In genomic region chr10:69057951-69058297, GRCh38 we compare ENCODE assay signal across 8 cellular contexts. TPM values are rescaled to one million over a fixed set of nuclear protein-coding genes. Genes with fewer than 3 reads are reported as not detected.
DNase-seq lines count a peak whose midpoint lies in the region; ATAC-seq and TF ChIP-seq lines count a peak whose summit lies in the region.

No MANE protein-coding gene starts in this region.

- no peak overlapping the region for H3K4me3 Mint-ChIP-seq in CD4-positive, alpha-beta T cell
- peak overlapping the region; percentile 88 for H3K4me3 Mint-ChIP-seq in natural killer cell treated with Interleukin-12 subunit alpha and Interleukin-12 subunit beta and Interleukin-15 and Interleukin-18, amount 100 ng/mL, for 72 hours

- peaks cover 62% of the 10 kb centered on the region for H3K4me1 Mint-ChIP-seq in CD4-positive, alpha-beta T cell (ENCODE audit: low read depth)
- H3K4me1 Mint-ChIP-seq in natural killer cell treated with Interleukin-12 subunit alpha and Interleukin-12 subunit beta and Interleukin-15 and Interleukin-18, amount 100 ng/mL, for 72 hours (ENCODE audit: low read depth in 2 of 2), result peaks cover 50 to 55% of the 10 kb centered on the region in 2 donors

- no peaks in the 10 kb centered on the region for H3F3A ChIP-seq in MM.1S (ENCODE audit: insufficient read depth, low read length)

- no peak overlapping the region for H3K4me2 ChIP-seq in MM.1S (ENCODE audit: low read depth, low read length)

- H3K9me3 ChIP-seq in CD4-positive, alpha-beta T cell (ENCODE audit: control insufficient read depth, low read length), result no peaks in the 10 kb centered on the region
- no peaks in the 10 kb centered on the region for H3K9me3 ChIP-seq in MM.1S (replicated peaks; ENCODE audit: insufficient read depth, low read length)

- H3K27ac Mint-ChIP-seq in CD4-positive, alpha-beta T cell, result peak overlapping the region; percentile 78
- peak overlapping the region; percentile 87 to 97 for H3K27ac Mint-ChIP-seq in natural killer cell treated with Interleukin-12 subunit alpha and Interleukin-12 subunit beta and Interleukin-15 and Interleukin-18, amount 100 ng/mL, for 72 hours

- H3K9me3 Mint-ChIP-seq in CD4-positive, alpha-beta T cell, result no peaks in the 10 kb centered on the region
- no peaks in the 10 kb centered on the region for H3K9me3 Mint-ChIP-seq in natural killer cell treated with Interleukin-12 subunit alpha and Interleukin-12 subunit beta and Interleukin-15 and Interleukin-18, amount 100 ng/mL, for 72 hours

- intact Hi-C loops in CD4-positive, alpha-beta T cell (cut with DNase I, micrococcal nuclease), result no loop called here
- intact Hi-C loops in dorsolateral prefrontal cortex (cut with DNase I), result no loop called here

- no peaks in the 10 kb centered on the region for H3K36me3 Mint-ChIP-seq in CD4-positive, alpha-beta T cell (ENCODE audit: low read depth)
- H3K36me3 Mint-ChIP-seq in natural killer cell treated with Interleukin-12 subunit alpha and Interleukin-12 subunit beta and Interleukin-15 and Interleukin-18, amount 100 ng/mL, for 72 hours, result no peaks in the 10 kb centered on the region

- CTCF ChIA-PET in CD4-positive, alpha-beta T cell (lab: Charles Lee), result no interaction called here

- POLR2A ChIA-PET in CD4-positive, alpha-beta T cell (lab: Charles Lee), result no interaction called here

- H3K4me3 ChIP-seq in MM.1S (ENCODE audit: low read length) (no peak overlapping the region), dorsolateral prefrontal cortex (peak overlapping the region in 20 of 59 donors; percentile 1 to 41 (median 14))

- no peaks in the 10 kb centered on the region for H3K27me3 ChIP-seq in CD4-positive, alpha-beta T cell (ENCODE audit: control insufficient read depth, insufficient read depth, low read length)
- H3K27me3 ChIP-seq in MM.1S (replicated peaks; ENCODE audit: insufficient read depth, low read length) (no peaks in the 10 kb centered on the region), dorsolateral prefrontal cortex (peaks cover 0 to 3% (median 0%) of the 10 kb centered on the region in 45 donors)

- H3K4me1 ChIP-seq in MM.1S (ENCODE audit: low read length), result no peaks in the 10 kb centered on the region

- no peak for ATAC-seq in CD4-positive, alpha-beta T cell (ENCODE audit: poor library complexity)
- ATAC-seq in natural killer cell treated with Interleukin-12 subunit alpha and Interleukin-12 subunit beta and Interleukin-15 and Interleukin-18, amount 100 ng/mL, for 72 hours, result no peak
- ATAC-seq in HG02981 (IDR thresholded peaks at IDR 0.05; ENCODE audit: unreplicated experiment), result no peak
- ATAC-seq in HG03025 (IDR thresholded peaks at IDR 0.05; ENCODE audit: low FRiP score, unreplicated experiment), result no peak
- no peak for ATAC-seq in HG02759 (IDR thresholded peaks at IDR 0.05; ENCODE audit: unreplicated experiment)
- no peak for ATAC-seq in GM21390 (IDR thresholded peaks at IDR 0.05; ENCODE audit: unreplicated experiment)

- H3K36me3 ChIP-seq in MM.1S (replicated peaks; ENCODE audit: insufficient read depth, low read length), result no peaks in the 10 kb centered on the region

- H3K27ac ChIP-seq in CD4-positive, alpha-beta T cell (ENCODE audit: low read depth, low read length), result no peak overlapping the region
- H3K27ac ChIP-seq in MM.1S (ENCODE audit: low read length) (no peak overlapping the region), dorsolateral prefrontal cortex (peak overlapping the region in 58 of 59 donors; percentile 23 to 94 (median 78))

- TF ChIP-seq CTCF in CD4-positive, alpha-beta T cell (IDR thresholded peaks at IDR 0.05), result no peak
- TF ChIP-seq CTCF in MM.1S (IDR thresholded peaks at IDR 0.05; ENCODE audit: low read length) (no peak), dorsolateral prefrontal cortex (IDR thresholded peaks at IDR 0.05 in 54 of 56, conservative IDR thresholded peaks at IDR 0.05 in 2 of 56; ENCODE audit: low read depth in 1 of 56, partially characterized antibody in 56 of 56) (no peak)

- no peaks in the 10 kb centered on the region for H3K27me3 Mint-ChIP-seq in CD4-positive, alpha-beta T cell
- H3K27me3 Mint-ChIP-seq in natural killer cell treated with Interleukin-12 subunit alpha and Interleukin-12 subunit beta and Interleukin-15 and Interleukin-18, amount 100 ng/mL, for 72 hours, result no peaks in the 10 kb centered on the region

- H2AFZ ChIP-seq in MM.1S (ENCODE audit: low read length), result 0 out of 2 replicates have a peak overlapping the region, but pooled peaks have one; percentile 17

- H4K20me1 ChIP-seq in MM.1S (ENCODE audit: insufficient read depth, low read length), result no peaks in the 10 kb centered on the region

- H3K9me2 ChIP-seq in MM.1S (replicated peaks; ENCODE audit: insufficient read depth, low read length), result no peaks in the 10 kb centered on the region

- DNase-seq in CD4-positive, alpha-beta T cell, result no peak
- DNase-seq in MM.1S, result no peak
- no peak for DNase-seq in dorsolateral prefrontal cortex
- no peak for DNase-seq in natural killer cell treated with Interleukin-12 subunit alpha and Interleukin-12 subunit beta and Interleukin-15 and Interleukin-18, amount 100 ng/mL, for 72 hours (ENCODE audit: low spot score)

- no peaks in the 10 kb centered on the region for H3K79me2 ChIP-seq in MM.1S (ENCODE audit: low read length)

- no peak overlapping the region for H3K9ac ChIP-seq in MM.1S (ENCODE audit: low read length)

RNA-seq across cellular contexts. Expression of gene SRGN, which starts 30.0 kb away (rescaled TPM):
- 100 to 1,000 TPM; 342 to 353 TPM for total RNA-seq in CD4-positive, alpha-beta T cell
- 100 to 1,000 TPM in 7 of 120 experiments, 10 to 100 TPM in 113; 11.7 to 140 (median 43.8) TPM for total RNA-seq in dorsolateral prefrontal cortex
- 100 to 1,000 TPM; 268 to 486 TPM for total RNA-seq in natural killer cell treated with Interleukin-12 subunit alpha and Interleukin-12 subunit beta and Interleukin-15 and Interleukin-18, amount 100 ng/mL, for 72 hours

Comparison
In these comparisons a context has a peak if more than half of its experiments do, and no peak if none do; other contexts are left out.
1. H3K27ac ChIP-seq: peak in dorsolateral prefrontal cortex (58 of 59); none in CD4-positive, alpha-beta T cell (single experiment) and MM.1S (single experiment).